Comparison of ENCODE assay signal across 8 cellular contexts in the genomic region with DNA sequence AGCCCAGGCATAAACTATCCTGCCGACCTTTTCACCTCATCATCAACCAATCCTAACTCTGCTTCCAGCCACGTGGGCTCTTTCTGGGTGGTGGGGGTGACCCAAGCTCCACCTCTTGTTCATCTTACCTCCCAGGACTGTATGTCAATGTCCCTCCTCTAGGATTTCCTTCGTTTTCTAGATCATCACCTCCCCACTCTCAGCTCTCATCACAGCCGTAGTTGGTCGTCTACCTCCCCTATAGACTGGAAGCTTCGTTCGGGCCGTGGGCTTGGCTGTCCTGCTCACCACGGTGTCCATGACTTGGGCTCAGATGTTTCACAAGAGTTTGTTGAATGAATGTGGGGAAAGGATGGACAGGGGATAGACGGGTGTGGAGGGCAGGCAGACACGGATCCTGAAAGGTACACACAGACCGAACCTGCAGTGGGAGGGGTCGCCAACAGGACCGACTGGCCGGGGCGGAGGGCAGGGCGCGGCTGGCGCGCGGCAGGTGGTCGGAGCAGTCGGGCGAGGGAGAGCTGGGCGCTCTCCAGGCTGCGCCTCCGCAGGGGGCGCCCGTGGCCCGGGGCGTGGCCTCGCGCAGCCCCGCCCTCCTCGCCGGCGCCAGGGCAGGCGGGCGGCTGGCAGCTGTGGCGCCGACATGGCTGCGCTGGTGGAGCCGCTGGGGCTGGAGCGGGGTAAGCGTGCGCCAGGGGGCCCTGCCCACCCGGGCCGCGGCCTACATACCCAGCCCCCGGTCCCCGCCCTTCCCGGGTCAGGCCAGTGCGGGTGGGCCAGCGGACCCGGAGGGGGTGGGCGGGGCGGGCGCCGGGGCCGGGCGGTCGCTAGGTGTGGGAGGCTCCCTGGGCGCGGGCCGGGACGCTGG. TPM values are rescaled to one million over a fixed set of nuclear protein-coding genes. Genes with fewer than 3 reads are reported as not detected.
A peak's percentile ranks its signal among the peaks of the same experiment; 100 is the strongest.
DNase-seq lines count a peak whose midpoint lies in the region; ATAC-seq and TF ChIP-seq lines count a peak whose summit lies in the region.

A gene with protein sequence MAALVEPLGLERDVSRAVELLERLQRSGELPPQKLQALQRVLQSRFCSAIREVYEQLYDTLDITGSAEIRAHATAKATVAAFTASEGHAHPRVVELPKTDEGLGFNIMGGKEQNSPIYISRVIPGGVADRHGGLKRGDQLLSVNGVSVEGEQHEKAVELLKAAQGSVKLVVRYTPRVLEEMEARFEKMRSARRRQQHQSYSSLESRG (plus strand): TSS at position 609 of the 868 bp plus-strand sequence. CDS start 35 bp downstream, at position 644.

- H3K4me1 Mint-ChIP-seq in stimulated activated naive CD8-positive, alpha-beta T cell treated with anti-CD3 and anti-CD28 coated beads, Interleukin-15, Interleukin-2, amounts not matched to agents 100 ng/mL and 50 ng/mL, for 24 hours (ENCODE audit: low read depth): peaks cover 29% of the 10 kb centered on the region

- TF ChIP-seq CTCF in AG09309 (IDR thresholded peaks at IDR 0.05; ENCODE audit: control insufficient read depth, insufficient read depth, low read depth, low read length, missing control alignments) (peak; percentile 18), OCI-LY3 (IDR thresholded peaks at IDR 0.05; ENCODE audit: low read depth, low read length) (peak; percentile 52)

- DNase-seq in AG09309 (ENCODE audit: low read depth) (no peak), HS-27A (ENCODE audit: low read depth) (peak; percentile 63), activated T-cell treated with anti-CD3 and anti-CD28 coated beads for 48 hours (ENCODE audit: low read depth) (peak; percentile 83)

- H4K20me1 ChIP-seq in OCI-LY3 (ENCODE audit: insufficient read depth, low read length): no peaks in the 10 kb centered on the region

- H3K27ac Mint-ChIP-seq in stimulated activated naive CD8-positive, alpha-beta T cell treated with anti-CD3 and anti-CD28 coated beads, Interleukin-15, Interleukin-2, amounts not matched to agents 100 ng/mL and 50 ng/mL, for 24 hours: no peak within 1 kb of the TSS

- peak within 1 kb of the TSS; percentile 81 for H2AFZ ChIP-seq in OCI-LY3 (ENCODE audit: low read depth, low read length)

- peaks cover 6% of the 10 kb centered on the region for H3K79me2 ChIP-seq in OCI-LY3 (ENCODE audit: low read length)

- ATAC-seq in GM18867 (IDR thresholded peaks at IDR 0.05; ENCODE audit: unreplicated experiment): peak; percentile 47

- peak within 1 kb of the TSS; percentile 80 for H3K4me3 Mint-ChIP-seq in stimulated activated naive CD8-positive, alpha-beta T cell treated with anti-CD3 and anti-CD28 coated beads, Interleukin-15, Interleukin-2, amounts not matched to agents 100 ng/mL and 50 ng/mL, for 24 hours

- peaks cover 14% of the 10 kb centered on the region for H3K4me1 ChIP-seq in OCI-LY3 (ENCODE audit: low read length)
- peaks cover 2 to 17% of the 10 kb centered on the region in 2 donors for H3K4me1 ChIP-seq in esophagus (ENCODE audit: control insufficient read depth in 2 of 2, insufficient read depth in 2 of 2, low read length in 1 of 2)
- peaks cover 9 to 33% of the 10 kb centered on the region in 2 donors for H3K4me1 ChIP-seq in muscle layer of duodenum (ENCODE audit: control insufficient read depth in 1 of 2, insufficient read depth in 2 of 2, low read length in 2 of 2)

- H3K4me3 ChIP-seq in AG09309 (ENCODE audit: control insufficient read depth, low read depth, low read length): peak within 1 kb of the TSS; percentile 67
- peak within 1 kb of the TSS; percentile 78 for H3K4me3 ChIP-seq in OCI-LY3 (ENCODE audit: low read length)
- H3K4me3 ChIP-seq in esophagus (ENCODE audit: low read depth in 1 of 2, low read length in 2 of 2): peak within 1 kb of the TSS; percentile 71 to 75
- H3K4me3 ChIP-seq in muscle layer of duodenum (ENCODE audit: low read depth in 1 of 2, low read length in 2 of 2): peak within 1 kb of the TSS; percentile 49 to 88

- H3K36me3 ChIP-seq in OCI-LY3 (replicated peaks; ENCODE audit: low read depth, low read length): peaks cover 10% of the 10 kb centered on the region
- H3K36me3 ChIP-seq in esophagus (ENCODE audit: control insufficient read depth in 2 of 2, insufficient read depth in 2 of 2, low read length in 1 of 2): peaks cover 0 to 4% of the 10 kb centered on the region in 2 donors
- peaks cover 3 to 7% of the 10 kb centered on the region in 2 donors for H3K36me3 ChIP-seq in muscle layer of duodenum (ENCODE audit: control insufficient read depth in 1 of 2, insufficient read depth in 2 of 2, low read length in 2 of 2)

- peak within 1 kb of the TSS; percentile 99 for H3K4me2 ChIP-seq in OCI-LY3 (ENCODE audit: low read length)

- H3K9ac ChIP-seq in OCI-LY3 (ENCODE audit: low read length): peak within 1 kb of the TSS; percentile 56

- 0 to 1% methylated on average over 30 to 66 of the region's 66 CpGs for WGBS in esophagus, 2 donors

- H3K27me3 Mint-ChIP-seq in stimulated activated naive CD8-positive, alpha-beta T cell treated with anti-CD3 and anti-CD28 coated beads, Interleukin-15, Interleukin-2, amounts not matched to agents 100 ng/mL and 50 ng/mL, for 24 hours: no peaks in the 10 kb centered on the region

- H3K27ac ChIP-seq in OCI-LY3 (ENCODE audit: low read length): no peak within 1 kb of the TSS
- peak within 1 kb of the TSS; percentile 68 to 71 for H3K27ac ChIP-seq in esophagus (ENCODE audit: low read depth in 2 of 2, low read length in 1 of 2)
- no peak within 1 kb of the TSS for H3K27ac ChIP-seq in muscle layer of duodenum (ENCODE audit: low read length)

- H3K9me3 ChIP-seq in OCI-LY3 (ENCODE audit: insufficient read depth, low read length) (no peaks in the 10 kb centered on the region), esophagus (ENCODE audit: control insufficient read depth in 2 of 2, insufficient read depth in 1 of 2, low read depth in 1 of 2, low read length in 1 of 2) (no peaks in the 10 kb centered on the region), muscle layer of duodenum (ENCODE audit: control insufficient read depth in 1 of 2, low read length in 2 of 2) (no peaks in the 10 kb centered on the region)

- no peaks in the 10 kb centered on the region for H3K9me3 Mint-ChIP-seq in stimulated activated naive CD8-positive, alpha-beta T cell treated with anti-CD3 and anti-CD28 coated beads, Interleukin-15, Interleukin-2, amounts not matched to agents 100 ng/mL and 50 ng/mL, for 24 hours

- peaks cover 6% of the 10 kb centered on the region for H3K36me3 Mint-ChIP-seq in stimulated activated naive CD8-positive, alpha-beta T cell treated with anti-CD3 and anti-CD28 coated beads, Interleukin-15, Interleukin-2, amounts not matched to agents 100 ng/mL and 50 ng/mL, for 24 hours (ENCODE audit: low read depth)

- H3K27me3 ChIP-seq in OCI-LY3 (ENCODE audit: low read depth, low read length) (no peaks in the 10 kb centered on the region), esophagus (ENCODE audit: control insufficient read depth in 1 of 2, insufficient read depth in 2 of 2, low read length in 2 of 2) (no peaks in the 10 kb centered on the region), muscle layer of duodenum (ENCODE audit: low read depth, low read length) (no peaks in the 10 kb centered on the region)

RNA-seq across cellular contexts. Expression of the gene that starts here (rescaled TPM):
- polyA plus RNA-seq in esophagus: 10 to 100 TPM; 13.7 to 18.5 TPM

Comparison
In these comparisons a context has a peak if more than half of its experiments do, and no peak if none do; other contexts are left out.
1. H3K27ac ChIP-seq: peak in esophagus (2 of 2); none in OCI-LY3 (single experiment) and muscle layer of duodenum (single experiment).
2. Peak in every context shown above with its lines, with median percentiles within 50 percentile points of each other: H3K4me3 ChIP-seq.